In the genomic region with DNA sequence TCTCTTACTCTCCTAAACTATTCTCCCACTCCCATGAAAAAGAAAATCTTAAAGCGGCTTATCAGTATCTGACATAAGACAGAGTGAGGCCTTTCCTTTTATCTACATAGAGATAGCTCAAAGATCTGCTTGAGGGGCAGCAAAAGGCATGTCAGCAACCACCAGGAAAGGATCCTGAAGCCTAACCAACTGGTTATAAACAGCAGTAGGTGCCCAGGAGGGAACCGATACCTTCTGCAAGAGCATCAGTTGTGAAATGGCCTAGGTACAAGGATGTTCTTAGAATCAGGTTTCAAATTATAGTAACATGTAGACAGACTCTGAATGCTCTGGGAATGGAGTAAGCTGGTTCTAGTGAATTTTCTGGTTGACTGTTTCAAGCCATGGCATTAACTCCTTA, we compare ENCODE assay signal across 14 cellular contexts. TPM values are rescaled to one million over a fixed set of nuclear protein-coding genes. Genes with fewer than 3 reads are reported as not detected.
DNase-seq lines count a peak whose midpoint lies in the region; ATAC-seq and TF ChIP-seq lines count a peak whose summit lies in the region.
"Had no signal": no experiment of that assay in that cellular context is flagged by ENCODE, and none has a peak within 500 bp of the region (broad histone marks: within the 10 kb centered on the region; RNA-seq: fewer than 3 reads in every experiment).

No MANE protein-coding gene starts in this region.

- peaks cover 70% of the 10 kb centered on the region for H3K4me1 ChIP-seq in iPS-20b (ENCODE audit: insufficient read depth, low read length)

- peak overlapping the region; percentile 21; the same call in 1 of the 2 replicates for H3K9ac ChIP-seq in iPS-20b (ENCODE audit: low read depth, low read length)

- H3K4me1 Mint-ChIP-seq in activated naive CD8-positive, alpha-beta T cell (ENCODE audit: low read depth) = peaks cover 86% of the 10 kb centered on the region
- peaks cover 94% of the 10 kb centered on the region for H3K4me1 Mint-ChIP-seq in activated naive CD8-positive, alpha-beta T cell treated with anti-CD3 and anti-CD28 coated beads, Interleukin-2, amount 50 U/mL, for 24 hours
- peaks cover 100% of the 10 kb centered on the region for H3K4me1 Mint-ChIP-seq in WTC11
- peaks cover 85% of the 10 kb centered on the region for H3K4me1 Mint-ChIP-seq in stimulated activated effector memory CD8-positive, alpha-beta T cell treated with anti-CD3 and anti-CD28 coated beads, Interleukin-12 subunit alpha, Interleukin-12 subunit beta, amount 100 ng/mL, for 72 hours

- H3K36me3 Mint-ChIP-seq in activated naive CD8-positive, alpha-beta T cell = peaks cover 6% of the 10 kb centered on the region
- peaks cover 13% of the 10 kb centered on the region for H3K36me3 Mint-ChIP-seq in activated naive CD8-positive, alpha-beta T cell treated with anti-CD3 and anti-CD28 coated beads, Interleukin-2, amount 50 U/mL, for 24 hours (ENCODE audit: low read depth)
- H3K36me3 Mint-ChIP-seq in WTC11 = peaks cover 8% of the 10 kb centered on the region; the same call in 1 of the 2 replicates
- H3K36me3 Mint-ChIP-seq in stimulated activated effector memory CD8-positive, alpha-beta T cell treated with anti-CD3 and anti-CD28 coated beads, Interleukin-12 subunit alpha, Interleukin-12 subunit beta, amount 100 ng/mL, for 72 hours = peaks cover 23% of the 10 kb centered on the region

- H3K27me3 Mint-ChIP-seq in activated naive CD8-positive, alpha-beta T cell = no peaks in the 10 kb centered on the region
- no peaks in the 10 kb centered on the region for H3K27me3 Mint-ChIP-seq in activated naive CD8-positive, alpha-beta T cell treated with anti-CD3 and anti-CD28 coated beads, Interleukin-2, amount 50 U/mL, for 24 hours
- H3K27me3 Mint-ChIP-seq in WTC11 (ENCODE audit: low read depth) = no peaks in the 10 kb centered on the region
- H3K27me3 Mint-ChIP-seq: activated CD4-positive, alpha-beta memory T cell treated with anti-CD3 and anti-CD28 coated beads for 36 hours had no signal

- H3K27me3 ChIP-seq in iPS-20b (ENCODE audit: insufficient read depth, low read length) = no peaks in the 10 kb centered on the region
- H3K27me3 ChIP-seq: cardiac muscle cell had no signal

- no peak for DNase-seq in activated naive CD8-positive, alpha-beta T cell treated with anti-CD3 and anti-CD28 coated beads, Interleukin-2, amount 50 U/mL, for 24 hours
- DNase-seq in WTC11 (ENCODE audit: low spot score) (no peak), NCI-H774 (lab: John Stamatoyannopoulos, UW) (no peak)
- DNase-seq in stimulated activated effector memory CD8-positive, alpha-beta T cell treated with anti-CD3 and anti-CD28 coated beads, Interleukin-12 subunit alpha, Interleukin-12 subunit beta, amount 100 ng/mL, for 72 hours (ENCODE audit: low spot score in 2 of 2) = no peak
- no peak for DNase-seq in effector CD4-positive, alpha-beta T cell
- DNase-seq: activated CD4-positive, alpha-beta memory T cell treated with anti-CD3 and anti-CD28 coated beads for 36 hours; activated naive CD4-positive, alpha-beta T cell treated with Interleukin-2 at 50 U/mL for 16 hours; NCI-H345 had no signal

- no peak for ATAC-seq in activated naive CD8-positive, alpha-beta T cell treated with anti-CD3 and anti-CD28 coated beads, Interleukin-2, amount 50 U/mL, for 24 hours
- no peak for ATAC-seq in WTC11
- no peak for ATAC-seq in stimulated activated effector memory CD8-positive, alpha-beta T cell treated with anti-CD3 and anti-CD28 coated beads, Interleukin-12 subunit alpha, Interleukin-12 subunit beta, amount 100 ng/mL, for 72 hours
- ATAC-seq in GM21526 (IDR thresholded peaks at IDR 0.05; ENCODE audit: low FRiP score, unreplicated experiment) = no peak
- ATAC-seq: Panc1 had no signal

- CTCF ChIA-PET in WTC11 (lab: Charles Lee) = interaction anchor here (1.0 kb wide), 1 partner anchor 14 kb away, joined by 3 read pairs; no protein-coding TSS in a partner anchor

- no peak for TF ChIP-seq CTCF in WTC11 (IDR thresholded peaks at IDR 0.05)

- H3K4me3 ChIP-seq in iPS-20b (ENCODE audit: low read length) = peak overlapping the region; percentile 55
- H3K4me3 ChIP-seq: cardiac muscle cell had no signal

- 0 out of 2 replicates have a peak, but pooled peaks cover 4% of the 10 kb centered on the region for H3K36me3 ChIP-seq in iPS-20b (ENCODE audit: insufficient read depth, low read depth, low read length)
- H3K36me3 ChIP-seq: cardiac muscle cell had no signal

- POLR2A ChIA-PET in WTC11 (lab: Charles Lee) = interaction anchor here (0.5 kb wide), 1 partner anchor 170 kb away, joined by 3 read pairs; no protein-coding TSS in a partner anchor

- no peaks in the 10 kb centered on the region for H3K9me3 ChIP-seq in iPS-20b (ENCODE audit: insufficient read depth, low read depth, low read length)

- peak overlapping the region; percentile 23 for H3K4me3 Mint-ChIP-seq in activated naive CD8-positive, alpha-beta T cell
- no peak overlapping the region for H3K4me3 Mint-ChIP-seq in activated naive CD8-positive, alpha-beta T cell treated with anti-CD3 and anti-CD28 coated beads, Interleukin-2, amount 50 U/mL, for 24 hours
- peak overlapping the region; percentile 61 for H3K4me3 Mint-ChIP-seq in WTC11
- H3K4me3 Mint-ChIP-seq in stimulated activated effector memory CD8-positive, alpha-beta T cell treated with anti-CD3 and anti-CD28 coated beads, Interleukin-12 subunit alpha, Interleukin-12 subunit beta, amount 100 ng/mL, for 72 hours = no peak overlapping the region
- H3K4me3 Mint-ChIP-seq: activated CD4-positive, alpha-beta memory T cell treated with anti-CD3 and anti-CD28 coated beads for 36 hours had no signal

- no peaks in the 10 kb centered on the region for H3K9me3 Mint-ChIP-seq in activated naive CD8-positive, alpha-beta T cell (ENCODE audit: low read depth)
- H3K9me3 Mint-ChIP-seq in activated naive CD8-positive, alpha-beta T cell treated with anti-CD3 and anti-CD28 coated beads, Interleukin-2, amount 50 U/mL, for 24 hours = no peaks in the 10 kb centered on the region
- H3K9me3 Mint-ChIP-seq in WTC11 = no peaks in the 10 kb centered on the region
- H3K9me3 Mint-ChIP-seq in stimulated activated effector memory CD8-positive, alpha-beta T cell treated with anti-CD3 and anti-CD28 coated beads, Interleukin-12 subunit alpha, Interleukin-12 subunit beta, amount 100 ng/mL, for 72 hours = no peaks in the 10 kb centered on the region
- H3K9me3 Mint-ChIP-seq: activated CD4-positive, alpha-beta memory T cell treated with anti-CD3 and anti-CD28 coated beads for 36 hours had no signal

- H3K27ac Mint-ChIP-seq in activated naive CD8-positive, alpha-beta T cell = no peak overlapping the region
- H3K27ac Mint-ChIP-seq in activated naive CD8-positive, alpha-beta T cell treated with anti-CD3 and anti-CD28 coated beads, Interleukin-2, amount 50 U/mL, for 24 hours = no peak overlapping the region
- peak overlapping the region; percentile 92 for H3K27ac Mint-ChIP-seq in WTC11
- peak overlapping the region; percentile 74 for H3K27ac Mint-ChIP-seq in stimulated activated effector memory CD8-positive, alpha-beta T cell treated with anti-CD3 and anti-CD28 coated beads, Interleukin-12 subunit alpha, Interleukin-12 subunit beta, amount 100 ng/mL, for 72 hours
- H3K27ac Mint-ChIP-seq: activated CD4-positive, alpha-beta memory T cell treated with anti-CD3 and anti-CD28 coated beads for 36 hours had no signal

- H3K27ac ChIP-seq in iPS-20b (ENCODE audit: low read length) = peak overlapping the region; percentile 7
- H3K27ac ChIP-seq: cardiac muscle cell, epithelial cell of prostate had no signal

TF ChIP-seq in WTC11, 78 proteins besides CTCF, POLR2A, EP300 and RAD21 (continues in another document):
- TF ChIP-seq, protein P1, sequence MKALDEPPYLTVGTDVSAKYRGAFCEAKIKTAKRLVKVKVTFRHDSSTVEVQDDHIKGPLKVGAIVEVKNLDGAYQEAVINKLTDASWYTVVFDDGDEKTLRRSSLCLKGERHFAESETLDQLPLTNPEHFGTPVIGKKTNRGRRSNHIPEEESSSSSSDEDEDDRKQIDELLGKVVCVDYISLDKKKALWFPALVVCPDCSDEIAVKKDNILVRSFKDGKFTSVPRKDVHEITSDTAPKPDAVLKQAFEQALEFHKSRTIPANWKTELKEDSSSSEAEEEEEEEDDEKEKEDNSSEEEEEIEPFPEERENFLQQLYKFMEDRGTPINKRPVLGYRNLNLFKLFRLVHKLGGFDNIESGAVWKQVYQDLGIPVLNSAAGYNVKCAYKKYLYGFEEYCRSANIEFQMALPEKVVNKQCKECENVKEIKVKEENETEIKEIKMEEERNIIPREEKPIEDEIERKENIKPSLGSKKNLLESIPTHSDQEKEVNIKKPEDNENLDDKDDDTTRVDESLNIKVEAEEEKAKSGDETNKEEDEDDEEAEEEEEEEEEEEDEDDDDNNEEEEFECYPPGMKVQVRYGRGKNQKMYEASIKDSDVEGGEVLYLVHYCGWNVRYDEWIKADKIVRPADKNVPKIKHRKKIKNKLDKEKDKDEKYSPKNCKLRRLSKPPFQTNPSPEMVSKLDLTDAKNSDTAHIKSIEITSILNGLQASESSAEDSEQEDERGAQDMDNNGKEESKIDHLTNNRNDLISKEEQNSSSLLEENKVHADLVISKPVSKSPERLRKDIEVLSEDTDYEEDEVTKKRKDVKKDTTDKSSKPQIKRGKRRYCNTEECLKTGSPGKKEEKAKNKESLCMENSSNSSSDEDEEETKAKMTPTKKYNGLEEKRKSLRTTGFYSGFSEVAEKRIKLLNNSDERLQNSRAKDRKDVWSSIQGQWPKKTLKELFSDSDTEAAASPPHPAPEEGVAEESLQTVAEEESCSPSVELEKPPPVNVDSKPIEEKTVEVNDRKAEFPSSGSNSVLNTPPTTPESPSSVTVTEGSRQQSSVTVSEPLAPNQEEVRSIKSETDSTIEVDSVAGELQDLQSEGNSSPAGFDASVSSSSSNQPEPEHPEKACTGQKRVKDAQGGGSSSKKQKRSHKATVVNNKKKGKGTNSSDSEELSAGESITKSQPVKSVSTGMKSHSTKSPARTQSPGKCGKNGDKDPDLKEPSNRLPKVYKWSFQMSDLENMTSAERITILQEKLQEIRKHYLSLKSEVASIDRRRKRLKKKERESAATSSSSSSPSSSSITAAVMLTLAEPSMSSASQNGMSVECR (CRISPR knock-in tag; IDR thresholded peaks at IDR 0.05; ENCODE audit: borderline replicate concordance) = no peak
- TF ChIP-seq, protein P2, sequence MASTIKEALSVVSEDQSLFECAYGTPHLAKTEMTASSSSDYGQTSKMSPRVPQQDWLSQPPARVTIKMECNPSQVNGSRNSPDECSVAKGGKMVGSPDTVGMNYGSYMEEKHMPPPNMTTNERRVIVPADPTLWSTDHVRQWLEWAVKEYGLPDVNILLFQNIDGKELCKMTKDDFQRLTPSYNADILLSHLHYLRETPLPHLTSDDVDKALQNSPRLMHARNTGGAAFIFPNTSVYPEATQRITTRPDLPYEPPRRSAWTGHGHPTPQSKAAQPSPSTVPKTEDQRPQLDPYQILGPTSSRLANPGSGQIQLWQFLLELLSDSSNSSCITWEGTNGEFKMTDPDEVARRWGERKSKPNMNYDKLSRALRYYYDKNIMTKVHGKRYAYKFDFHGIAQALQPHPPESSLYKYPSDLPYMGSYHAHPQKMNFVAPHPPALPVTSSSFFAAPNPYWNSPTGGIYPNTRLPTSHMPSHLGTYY (CRISPR knock-in tag; IDR thresholded peaks at IDR 0.05) = no peak
- TF ChIP-seq, protein P3, sequence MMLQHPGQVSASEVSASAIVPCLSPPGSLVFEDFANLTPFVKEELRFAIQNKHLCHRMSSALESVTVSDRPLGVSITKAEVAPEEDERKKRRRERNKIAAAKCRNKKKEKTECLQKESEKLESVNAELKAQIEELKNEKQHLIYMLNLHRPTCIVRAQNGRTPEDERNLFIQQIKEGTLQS (CRISPR knock-in tag; conservative IDR thresholded peaks at IDR 0.05) = no peak

RNA-seq across cellular contexts. Expression of a gene that starts 21.4 kb away (rescaled TPM):
- 166 to 180 TPM (median 167 TPM) in 3 replicates for total RNA-seq in WTC11 (2021)

Comparison
In these comparisons a context has a peak if more than half of its experiments do, and no peak if none do; other contexts are left out.
1. H3K4me3 Mint-ChIP-seq: peak in activated naive CD8-positive, alpha-beta T cell (single experiment) and WTC11 (single experiment); none in activated naive CD8-positive, alpha-beta T cell treated with anti-CD3 and anti-CD28 coated beads, Interleukin-2, amount 50 U/mL, for 24 hours (single experiment) and stimulated activated effector memory CD8-positive, alpha-beta T cell treated with anti-CD3 and anti-CD28 coated beads, Interleukin-12 subunit alpha, Interleukin-12 subunit beta, amount 100 ng/mL, for 72 hours (single experiment).
2. H3K27ac Mint-ChIP-seq: peak in WTC11 (single experiment) and stimulated activated effector memory CD8-positive, alpha-beta T cell treated with anti-CD3 and anti-CD28 coated beads, Interleukin-12 subunit alpha, Interleukin-12 subunit beta, amount 100 ng/mL, for 72 hours (single experiment); none in activated naive CD8-positive, alpha-beta T cell (single experiment) and activated naive CD8-positive, alpha-beta T cell treated with anti-CD3 and anti-CD28 coated beads, Interleukin-2, amount 50 U/mL, for 24 hours (single experiment).